10 cellular contexts compared by ENCODE assay signal in genomic region chr2:172995323-172996244, GRCh38.
A peak's percentile ranks its signal among the peaks of the same experiment; 100 is the strongest.
DNase-seq lines count a peak whose midpoint lies in the region; ATAC-seq, FAIRE-seq and TF ChIP-seq lines count a peak whose summit lies in the region.
"Had no signal": no experiment of that assay in that cellular context is flagged by ENCODE, and none has a peak within 500 bp of the region (broad histone marks: within the 10 kb centered on the region; RNA-seq: fewer than 3 reads in every experiment).

No MANE protein-coding gene starts in this region.

- H3K36me3 Mint-ChIP-seq in WTC11: no peaks in the 10 kb centered on the region
- no peaks in the 10 kb centered on the region for H3K36me3 Mint-ChIP-seq in type B pancreatic cell
- H3K36me3 Mint-ChIP-seq in activated T-cell treated with anti-CD3 and anti-CD28 coated beads, Interleukin-2, amount 50 U/mL, for 4 hours (ENCODE audit: insufficient read depth): no peaks in the 10 kb centered on the region

- in situ Hi-C loops in G401 (cut with HindIII; ENCODE audit: low sequenced_read_pairs): no loop called here

- DNase-seq in HT1080 (ENCODE audit: low read depth): peak; percentile 78
- DNase-seq in WTC11 (ENCODE audit: low spot score): no peak
- DNase-seq in iPS-NIHi11 (ENCODE audit: low spot score): peak; percentile 53
- no peak for DNase-seq in type B pancreatic cell (ENCODE audit: extremely low spot score, unreplicated experiment)
- DNase-seq in activated T-cell treated with anti-CD3 and anti-CD28 coated beads, Interleukin-2, amount 50 U/mL, for 4 hours: no peak
- DNase-seq in GM12892 (ENCODE audit: insufficient read length): no peak
- no peak for DNase-seq in G401 (ENCODE audit: low spot score)
- no peak for DNase-seq in activated naive CD4-positive, alpha-beta T cell treated with Interleukin-2 at 50 U/mL for 16 hours
- DNase-seq: central memory CD4-positive, alpha-beta T cell had no signal

- no peak for TF ChIP-seq CTCF in WTC11 (IDR thresholded peaks at IDR 0.05)
- peak; percentile 35 for TF ChIP-seq CTCF in type B pancreatic cell (conservative IDR thresholded peaks at IDR 0.05)

- H3K4me3 Mint-ChIP-seq in WTC11: no peak overlapping the region
- no peak overlapping the region for H3K4me3 Mint-ChIP-seq in type B pancreatic cell
- no peak overlapping the region for H3K4me3 Mint-ChIP-seq in activated T-cell treated with anti-CD3 and anti-CD28 coated beads, Interleukin-2, amount 50 U/mL, for 4 hours

- no peaks in the 10 kb centered on the region for H3K27me3 Mint-ChIP-seq in WTC11 (ENCODE audit: low read depth)
- no peaks in the 10 kb centered on the region for H3K27me3 Mint-ChIP-seq in type B pancreatic cell
- peaks cover 4% of the 10 kb centered on the region for H3K27me3 Mint-ChIP-seq in activated T-cell treated with anti-CD3 and anti-CD28 coated beads, Interleukin-2, amount 50 U/mL, for 4 hours (ENCODE audit: low read depth)

- no peak overlapping the region for H3K27ac Mint-ChIP-seq in WTC11
- peak overlapping the region; percentile 83 for H3K27ac Mint-ChIP-seq in type B pancreatic cell

- H3K9me3 Mint-ChIP-seq in WTC11: no peaks in the 10 kb centered on the region
- H3K9me3 Mint-ChIP-seq in type B pancreatic cell: no peaks in the 10 kb centered on the region
- H3K9me3 Mint-ChIP-seq in activated T-cell treated with anti-CD3 and anti-CD28 coated beads, Interleukin-2, amount 50 U/mL, for 4 hours: no peaks in the 10 kb centered on the region

- no peak for FAIRE-seq in GM12892 (lab: Jason Lieb, UNC)
- FAIRE-seq: H1 had no signal

- POLR2A ChIA-PET in WTC11 (lab: Charles Lee): no interaction called here

- TF ChIP-seq POLR2A in GM12892 (IDR thresholded peaks at IDR 0.05; ENCODE audit: low read depth, low read length): no peak

- CTCF ChIA-PET in WTC11 (lab: Charles Lee): interaction anchor here (0.9 to 1.4 kb wide), 10 partner anchors 8 to 182 kb away, joined by 3 to 12 read pairs (median 4); no protein-coding TSS in a partner anchor

- ATAC-seq in WTC11: peak; percentile 72
- no peak for ATAC-seq in activated T-cell treated with anti-CD3 and anti-CD28 coated beads, Interleukin-2, amount 50 U/mL, for 4 hours

- peaks cover 14% of the 10 kb centered on the region for H3K4me1 Mint-ChIP-seq in WTC11
- H3K4me1 Mint-ChIP-seq in type B pancreatic cell (ENCODE audit: unreplicated experiment): peaks cover 27% of the 10 kb centered on the region
- no peaks in the 10 kb centered on the region for H3K4me1 Mint-ChIP-seq in activated T-cell treated with anti-CD3 and anti-CD28 coated beads, Interleukin-2, amount 50 U/mL, for 4 hours (ENCODE audit: low read depth)

TF ChIP-seq in WTC11, 78 proteins besides CTCF, POLR2A, EP300 and RAD21 (continues in another document):
- TF ChIP-seq KAT7 (CRISPR knock-in tag; IDR thresholded peaks at IDR 0.05; ENCODE audit: borderline replicate concordance) (no peak), ERG (CRISPR knock-in tag; IDR thresholded peaks at IDR 0.05) (no peak), NFATC4 (CRISPR knock-in tag; IDR thresholded peaks at IDR 0.05) (no peak), SMAD3 (CRISPR knock-in tag; IDR thresholded peaks at IDR 0.05; ENCODE audit: borderline replicate concordance) (no peak), ZNF138 (CRISPR knock-in tag; conservative IDR thresholded peaks at IDR 0.05) (no peak), ZNF423 (CRISPR knock-in tag; IDR thresholded peaks at IDR 0.05) (no peak), FOXJ3 (CRISPR knock-in tag; IDR thresholded peaks at IDR 0.05; ENCODE audit: borderline replicate concordance) (no peak), CBFB (CRISPR knock-in tag; IDR thresholded peaks at IDR 0.05; ENCODE audit: low read depth) (no peak)
- TF ChIP-seq, protein P1, sequence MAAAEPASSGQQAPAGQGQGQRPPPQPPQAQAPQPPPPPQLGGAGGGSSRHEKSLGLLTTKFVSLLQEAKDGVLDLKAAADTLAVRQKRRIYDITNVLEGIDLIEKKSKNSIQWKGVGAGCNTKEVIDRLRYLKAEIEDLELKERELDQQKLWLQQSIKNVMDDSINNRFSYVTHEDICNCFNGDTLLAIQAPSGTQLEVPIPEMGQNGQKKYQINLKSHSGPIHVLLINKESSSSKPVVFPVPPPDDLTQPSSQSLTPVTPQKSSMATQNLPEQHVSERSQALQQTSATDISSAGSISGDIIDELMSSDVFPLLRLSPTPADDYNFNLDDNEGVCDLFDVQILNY (CRISPR knock-in tag; IDR thresholded peaks at IDR 0.05): no peak
- TF ChIP-seq, protein P2, sequence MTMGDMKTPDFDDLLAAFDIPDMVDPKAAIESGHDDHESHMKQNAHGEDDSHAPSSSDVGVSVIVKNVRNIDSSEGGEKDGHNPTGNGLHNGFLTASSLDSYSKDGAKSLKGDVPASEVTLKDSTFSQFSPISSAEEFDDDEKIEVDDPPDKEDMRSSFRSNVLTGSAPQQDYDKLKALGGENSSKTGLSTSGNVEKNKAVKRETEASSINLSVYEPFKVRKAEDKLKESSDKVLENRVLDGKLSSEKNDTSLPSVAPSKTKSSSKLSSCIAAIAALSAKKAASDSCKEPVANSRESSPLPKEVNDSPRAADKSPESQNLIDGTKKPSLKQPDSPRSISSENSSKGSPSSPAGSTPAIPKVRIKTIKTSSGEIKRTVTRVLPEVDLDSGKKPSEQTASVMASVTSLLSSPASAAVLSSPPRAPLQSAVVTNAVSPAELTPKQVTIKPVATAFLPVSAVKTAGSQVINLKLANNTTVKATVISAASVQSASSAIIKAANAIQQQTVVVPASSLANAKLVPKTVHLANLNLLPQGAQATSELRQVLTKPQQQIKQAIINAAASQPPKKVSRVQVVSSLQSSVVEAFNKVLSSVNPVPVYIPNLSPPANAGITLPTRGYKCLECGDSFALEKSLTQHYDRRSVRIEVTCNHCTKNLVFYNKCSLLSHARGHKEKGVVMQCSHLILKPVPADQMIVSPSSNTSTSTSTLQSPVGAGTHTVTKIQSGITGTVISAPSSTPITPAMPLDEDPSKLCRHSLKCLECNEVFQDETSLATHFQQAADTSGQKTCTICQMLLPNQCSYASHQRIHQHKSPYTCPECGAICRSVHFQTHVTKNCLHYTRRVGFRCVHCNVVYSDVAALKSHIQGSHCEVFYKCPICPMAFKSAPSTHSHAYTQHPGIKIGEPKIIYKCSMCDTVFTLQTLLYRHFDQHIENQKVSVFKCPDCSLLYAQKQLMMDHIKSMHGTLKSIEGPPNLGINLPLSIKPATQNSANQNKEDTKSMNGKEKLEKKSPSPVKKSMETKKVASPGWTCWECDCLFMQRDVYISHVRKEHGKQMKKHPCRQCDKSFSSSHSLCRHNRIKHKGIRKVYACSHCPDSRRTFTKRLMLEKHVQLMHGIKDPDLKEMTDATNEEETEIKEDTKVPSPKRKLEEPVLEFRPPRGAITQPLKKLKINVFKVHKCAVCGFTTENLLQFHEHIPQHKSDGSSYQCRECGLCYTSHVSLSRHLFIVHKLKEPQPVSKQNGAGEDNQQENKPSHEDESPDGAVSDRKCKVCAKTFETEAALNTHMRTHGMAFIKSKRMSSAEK (CRISPR knock-in tag; IDR thresholded peaks at IDR 0.05; ENCODE audit: borderline replicate concordance): no peak
- TF ChIP-seq, protein P3, sequence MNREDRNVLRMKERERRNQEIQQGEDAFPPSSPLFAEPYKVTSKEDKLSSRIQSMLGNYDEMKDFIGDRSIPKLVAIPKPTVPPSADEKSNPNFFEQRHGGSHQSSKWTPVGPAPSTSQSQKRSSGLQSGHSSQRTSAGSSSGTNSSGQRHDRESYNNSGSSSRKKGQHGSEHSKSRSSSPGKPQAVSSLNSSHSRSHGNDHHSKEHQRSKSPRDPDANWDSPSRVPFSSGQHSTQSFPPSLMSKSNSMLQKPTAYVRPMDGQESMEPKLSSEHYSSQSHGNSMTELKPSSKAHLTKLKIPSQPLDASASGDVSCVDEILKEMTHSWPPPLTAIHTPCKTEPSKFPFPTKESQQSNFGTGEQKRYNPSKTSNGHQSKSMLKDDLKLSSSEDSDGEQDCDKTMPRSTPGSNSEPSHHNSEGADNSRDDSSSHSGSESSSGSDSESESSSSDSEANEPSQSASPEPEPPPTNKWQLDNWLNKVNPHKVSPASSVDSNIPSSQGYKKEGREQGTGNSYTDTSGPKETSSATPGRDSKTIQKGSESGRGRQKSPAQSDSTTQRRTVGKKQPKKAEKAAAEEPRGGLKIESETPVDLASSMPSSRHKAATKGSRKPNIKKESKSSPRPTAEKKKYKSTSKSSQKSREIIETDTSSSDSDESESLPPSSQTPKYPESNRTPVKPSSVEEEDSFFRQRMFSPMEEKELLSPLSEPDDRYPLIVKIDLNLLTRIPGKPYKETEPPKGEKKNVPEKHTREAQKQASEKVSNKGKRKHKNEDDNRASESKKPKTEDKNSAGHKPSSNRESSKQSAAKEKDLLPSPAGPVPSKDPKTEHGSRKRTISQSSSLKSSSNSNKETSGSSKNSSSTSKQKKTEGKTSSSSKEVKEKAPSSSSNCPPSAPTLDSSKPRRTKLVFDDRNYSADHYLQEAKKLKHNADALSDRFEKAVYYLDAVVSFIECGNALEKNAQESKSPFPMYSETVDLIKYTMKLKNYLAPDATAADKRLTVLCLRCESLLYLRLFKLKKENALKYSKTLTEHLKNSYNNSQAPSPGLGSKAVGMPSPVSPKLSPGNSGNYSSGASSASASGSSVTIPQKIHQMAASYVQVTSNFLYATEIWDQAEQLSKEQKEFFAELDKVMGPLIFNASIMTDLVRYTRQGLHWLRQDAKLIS (CRISPR knock-in tag; IDR thresholded peaks at IDR 0.05; ENCODE audit: borderline replicate concordance): no peak
- TF ChIP-seq, protein P4, sequence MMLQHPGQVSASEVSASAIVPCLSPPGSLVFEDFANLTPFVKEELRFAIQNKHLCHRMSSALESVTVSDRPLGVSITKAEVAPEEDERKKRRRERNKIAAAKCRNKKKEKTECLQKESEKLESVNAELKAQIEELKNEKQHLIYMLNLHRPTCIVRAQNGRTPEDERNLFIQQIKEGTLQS (CRISPR knock-in tag; conservative IDR thresholded peaks at IDR 0.05): no peak
- TF ChIP-seq, protein P5, sequence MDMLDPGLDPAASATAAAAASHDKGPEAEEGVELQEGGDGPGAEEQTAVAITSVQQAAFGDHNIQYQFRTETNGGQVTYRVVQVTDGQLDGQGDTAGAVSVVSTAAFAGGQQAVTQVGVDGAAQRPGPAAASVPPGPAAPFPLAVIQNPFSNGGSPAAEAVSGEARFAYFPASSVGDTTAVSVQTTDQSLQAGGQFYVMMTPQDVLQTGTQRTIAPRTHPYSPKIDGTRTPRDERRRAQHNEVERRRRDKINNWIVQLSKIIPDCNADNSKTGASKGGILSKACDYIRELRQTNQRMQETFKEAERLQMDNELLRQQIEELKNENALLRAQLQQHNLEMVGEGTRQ (CRISPR knock-in tag; IDR thresholded peaks at IDR 0.05): no peak

Comparison
In these comparisons a context has a peak if more than half of its experiments do, and no peak if none do; other contexts are left out.
1. DNase-seq: peak in HT1080 (single experiment) and iPS-NIHi11 (single experiment); none in WTC11 (single experiment), type B pancreatic cell (single experiment), activated T-cell treated with anti-CD3 and anti-CD28 coated beads, Interleukin-2, amount 50 U/mL, for 4 hours (single experiment), GM12892 (single experiment), G401 (single experiment) and activated naive CD4-positive, alpha-beta T cell treated with Interleukin-2 at 50 U/mL for 16 hours (single experiment).